ENCODE assay signal across 27 cellular contexts in the genomic region with DNA sequence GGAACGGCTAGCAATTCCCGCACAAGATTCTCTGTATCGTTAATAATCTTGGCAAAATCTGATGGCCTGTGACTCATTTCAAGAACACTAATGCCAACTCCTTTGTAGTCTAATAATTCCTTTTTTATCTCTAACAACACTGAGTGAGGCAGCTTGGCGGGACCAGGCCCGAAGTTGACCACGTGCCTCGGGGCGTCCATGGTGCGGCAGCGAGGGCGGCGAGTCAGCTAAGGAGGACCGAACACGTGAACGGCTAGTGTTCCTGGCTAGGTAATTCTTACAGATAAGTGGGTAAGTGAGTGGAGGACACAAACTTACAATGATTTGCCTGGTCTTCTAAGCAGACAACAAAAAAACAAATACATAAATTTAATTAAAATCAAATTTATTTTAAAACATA. TPM values are rescaled to one million over a fixed set of nuclear protein-coding genes. Genes with fewer than 3 reads are reported as not detected.
"Had no signal": no experiment of that assay in that cellular context is flagged by ENCODE, and none has a peak within 500 bp of the region (broad histone marks: within the 10 kb centered on the region; RNA-seq: fewer than 3 reads in every experiment).

No MANE protein-coding gene starts in this region.

- H3K4me1 ChIP-seq: colonic mucosa, esophagus squamous epithelium, gastrocnemius medialis, heart right ventricle, left lung, lower lobe of right lung had no signal

- H3K27ac ChIP-seq: colonic mucosa, epithelial cell of prostate, esophagus squamous epithelium, gastrocnemius medialis, heart right ventricle, left lung, lower lobe of right lung had no signal

- H3K27ac Mint-ChIP-seq: dendritic cell treated with granulocyte-macrophage colony-stimulating factor and Interleukin-4, amounts not matched to agents 40 ng/mL and 50 ng/mL, for 4 days; effector memory CD8-positive, alpha-beta T cell; endodermal cell; memory B cell had no signal

- H3K36me3 Mint-ChIP-seq: memory B cell had no signal

- H3K4me3 Mint-ChIP-seq: dendritic cell treated with granulocyte-macrophage colony-stimulating factor and Interleukin-4, amounts not matched to agents 40 ng/mL and 50 ng/mL, for 4 days; effector memory CD8-positive, alpha-beta T cell; endodermal cell; memory B cell had no signal

- H3K9me3 ChIP-seq: colonic mucosa, gastrocnemius medialis, lower lobe of right lung had no signal

- H3K36me3 ChIP-seq: colonic mucosa, esophagus squamous epithelium, gastrocnemius medialis, heart right ventricle, left lung, lower lobe of right lung had no signal

- H3K4me1 Mint-ChIP-seq: endodermal cell had no signal

- ATAC-seq: effector memory CD8-positive, alpha-beta T cell; esophagus mucosa; gastrocnemius medialis; heart right ventricle; left cardiac atrium; left lung; left ventricle myocardium superior; lower lobe of right lung had no signal

- DNase-seq: colonic mucosa; cortex of kidney; effector CD8-positive, alpha-beta T cell; effector memory CD8-positive, alpha-beta T cell; endodermal cell; erythroblast; esophagus squamous epithelium; foreskin fibroblast; foreskin melanocyte; gastrocnemius medialis; glutamatergic neuron; head of caudate nucleus; heart right ventricle; hippocampal formation; left cardiac atrium; left ventricle myocardium superior; lower lobe of right lung; midbrain had no signal

- H3K27me3 Mint-ChIP-seq: dendritic cell treated with granulocyte-macrophage colony-stimulating factor and Interleukin-4, amounts not matched to agents 40 ng/mL and 50 ng/mL, for 4 days; effector memory CD8-positive, alpha-beta T cell; memory B cell had no signal

- FAIRE-seq: endometrium, islet of Langerhans, keratinocyte had no signal

- H3K27me3 ChIP-seq: colonic mucosa, esophagus squamous epithelium, gastrocnemius medialis, heart right ventricle, left lung had no signal

- H3K4me3 ChIP-seq: colonic mucosa, esophagus squamous epithelium, gastrocnemius medialis, heart right ventricle, left lung, lower lobe of right lung had no signal

- H3K9me3 Mint-ChIP-seq: endodermal cell had no signal

RNA-seq across cellular contexts. Expression of a gene that starts 49.3 kb away (rescaled TPM):
- total RNA-seq: mononuclear cell had no signal
- polyA plus RNA-seq: keratinocyte had no signal
